In genomic region chr10:85608706-85609105, GRCh38 we compare ENCODE assay signal across 13 cellular contexts.
DNase-seq lines count a peak whose midpoint lies in the region; ATAC-seq and TF ChIP-seq lines count a peak whose summit lies in the region.
"Had no signal": no experiment of that assay in that cellular context is flagged by ENCODE, and none has a peak within 500 bp of the region (broad histone marks: within the 10 kb centered on the region; RNA-seq: fewer than 3 reads in every experiment).

No MANE protein-coding gene starts in this region.

- no peak overlapping the region for H3K27ac ChIP-seq in coronary artery
- no peak overlapping the region for H3K27ac ChIP-seq in vagina
- H3K27ac ChIP-seq: GM23248 had no signal

- no peak overlapping the region for H3K4me3 Mint-ChIP-seq in activated CD8-positive, alpha-beta memory T cell treated with anti-CD3 and anti-CD28 coated beads, Interleukin-2, amount 10 ng/mL, durations not matched to agents 7 days and 5 days
- no peak overlapping the region for H3K4me3 Mint-ChIP-seq in activated CD4-positive, alpha-beta memory T cell treated with anti-CD3 and anti-CD28 coated beads for 36 hours
- H3K4me3 Mint-ChIP-seq: B cell; CD4-positive, alpha-beta T cell had no signal

- no peak for TF ChIP-seq POLR2A in vagina (IDR thresholded peaks at IDR 0.05)

- no peaks in the 10 kb centered on the region for H3K27me3 ChIP-seq in vagina

- peaks cover 2% of the 10 kb centered on the region for H3K9me3 Mint-ChIP-seq in activated CD8-positive, alpha-beta memory T cell treated with anti-CD3 and anti-CD28 coated beads, Interleukin-2, amount 10 ng/mL, durations not matched to agents 7 days and 5 days (ENCODE audit: low read depth)
- no peaks in the 10 kb centered on the region for H3K9me3 Mint-ChIP-seq in activated CD4-positive, alpha-beta memory T cell treated with anti-CD3 and anti-CD28 coated beads for 36 hours
- H3K9me3 Mint-ChIP-seq: CD4-positive, alpha-beta T cell had no signal

- H3K4me3 ChIP-seq in coronary artery: no peak overlapping the region
- H3K4me3 ChIP-seq in vagina: no peak overlapping the region
- H3K4me3 ChIP-seq: GM23248 had no signal

- intact Hi-C loops in vagina (cut with DNase I): no loop called here
- intact Hi-C loops in activated CD4-positive, alpha-beta memory T cell treated with anti-CD3 and anti-CD28 coated beads for 36 hours (cut with micrococcal nuclease): no loop called here

- peaks cover 3% of the 10 kb centered on the region for H3K36me3 Mint-ChIP-seq in activated CD8-positive, alpha-beta memory T cell treated with anti-CD3 and anti-CD28 coated beads, Interleukin-2, amount 10 ng/mL, durations not matched to agents 7 days and 5 days
- no peaks in the 10 kb centered on the region for H3K36me3 Mint-ChIP-seq in activated CD4-positive, alpha-beta memory T cell treated with anti-CD3 and anti-CD28 coated beads for 36 hours

- peaks cover 26% of the 10 kb centered on the region for H3K27me3 Mint-ChIP-seq in activated CD8-positive, alpha-beta memory T cell treated with anti-CD3 and anti-CD28 coated beads, Interleukin-2, amount 10 ng/mL, durations not matched to agents 7 days and 5 days
- H3K27me3 Mint-ChIP-seq in activated CD4-positive, alpha-beta memory T cell treated with anti-CD3 and anti-CD28 coated beads for 36 hours: no peaks in the 10 kb centered on the region
- H3K27me3 Mint-ChIP-seq: B cell; CD4-positive, alpha-beta T cell had no signal

- POLR2A ChIA-PET in activated CD4-positive, alpha-beta memory T cell treated with anti-CD3 and anti-CD28 coated beads for 36 hours (lab: Charles Lee): no interaction called here

- H3K9me3 ChIP-seq in vagina: no peaks in the 10 kb centered on the region

- H3K4me1 ChIP-seq in vagina: no peaks in the 10 kb centered on the region

- H3K36me3 ChIP-seq in vagina: no peaks in the 10 kb centered on the region

- CTCF ChIA-PET in activated CD8-positive, alpha-beta memory T cell treated with anti-CD3 and anti-CD28 coated beads, Interleukin-2, amount 10 ng/mL, durations not matched to agents 7 days and 5 days (lab: Charles Lee): interaction anchor here (2.0 kb wide), 1 partner anchor 14 kb away, joined by 4 read pairs; no protein-coding TSS in a partner anchor
- CTCF ChIA-PET in activated CD4-positive, alpha-beta memory T cell treated with anti-CD3 and anti-CD28 coated beads for 36 hours (lab: Charles Lee): no interaction called here

- H3K27ac Mint-ChIP-seq in activated CD8-positive, alpha-beta memory T cell treated with anti-CD3 and anti-CD28 coated beads, Interleukin-2, amount 10 ng/mL, durations not matched to agents 7 days and 5 days: no peak overlapping the region
- H3K27ac Mint-ChIP-seq in activated CD4-positive, alpha-beta memory T cell treated with anti-CD3 and anti-CD28 coated beads for 36 hours: no peak overlapping the region
- H3K27ac Mint-ChIP-seq: B cell; CD4-positive, alpha-beta T cell had no signal

- DNase-seq in activated CD8-positive, alpha-beta memory T cell treated with anti-CD3 and anti-CD28 coated beads, Interleukin-2, amount 50 U/mL, for 48 hours: peak; percentile 18
- DNase-seq in activated CD8-positive, alpha-beta memory T cell treated with anti-CD3 and anti-CD28 coated beads, Interleukin-2, amount 10 ng/mL, durations not matched to agents 7 days and 5 days: no peak
- DNase-seq in coronary artery (ENCODE audit: low spot score): peak; percentile 56
- DNase-seq in islet precursor cell: peak; percentile 26
- peak; percentile 71 to 74 for DNase-seq in vagina (ENCODE audit: extremely low spot score in 2 of 2)
- no peak for DNase-seq in activated CD4-positive, alpha-beta memory T cell treated with anti-CD3 and anti-CD28 coated beads for 36 hours
- DNase-seq: C1 segment of cervical spinal cord; Calu3; CD4-positive, alpha-beta T cell; DMS 273 treated with DMSO at 0.1 percent for 48 hours; GM23248 had no signal

- no peak for ATAC-seq in activated CD8-positive, alpha-beta memory T cell treated with anti-CD3 and anti-CD28 coated beads, Interleukin-2, amount 10 ng/mL, durations not matched to agents 7 days and 5 days
- ATAC-seq in HG02885 (IDR thresholded peaks at IDR 0.05; ENCODE audit: poor library complexity, unreplicated experiment): no peak

- H3K4me1 Mint-ChIP-seq in activated CD8-positive, alpha-beta memory T cell treated with anti-CD3 and anti-CD28 coated beads, Interleukin-2, amount 10 ng/mL, durations not matched to agents 7 days and 5 days: peaks cover 18% of the 10 kb centered on the region
- peaks cover 26% of the 10 kb centered on the region for H3K4me1 Mint-ChIP-seq in activated CD4-positive, alpha-beta memory T cell treated with anti-CD3 and anti-CD28 coated beads for 36 hours (ENCODE audit: low read depth)

- TF ChIP-seq CTCF in coronary artery (IDR thresholded peaks at IDR 0.05) (no peak), vagina (IDR thresholded peaks at IDR 0.05) (no peak)

Comparison
In these comparisons a context has a peak if more than half of its experiments do, and no peak if none do; other contexts are left out.
1. DNase-seq: peak in activated CD8-positive, alpha-beta memory T cell treated with anti-CD3 and anti-CD28 coated beads, Interleukin-2, amount 50 U/mL, for 48 hours (single experiment), coronary artery (single experiment), islet precursor cell (single experiment) and vagina (2 of 2); none in activated CD8-positive, alpha-beta memory T cell treated with anti-CD3 and anti-CD28 coated beads, Interleukin-2, amount 10 ng/mL, durations not matched to agents 7 days and 5 days (single experiment) and activated CD4-positive, alpha-beta memory T cell treated with anti-CD3 and anti-CD28 coated beads for 36 hours (single experiment).